In genomic region chr1:63135801-63136200, GRCh38 we compare ENCODE assay signal across 19 cellular contexts.
"Had no signal": no experiment of that assay in that cellular context is flagged by ENCODE, and none has a peak within 500 bp of the region (broad histone marks: within the 10 kb centered on the region; RNA-seq: fewer than 3 reads in every experiment).

No MANE protein-coding gene starts in this region.

- H3K27ac Mint-ChIP-seq: effector memory CD8-positive, alpha-beta T cell; naive thymus-derived CD8-positive, alpha-beta T cell; nephron progenitor cell; stimulated activated effector memory CD8-positive, alpha-beta T cell treated with anti-CD3 and anti-CD28 coated beads, Interleukin-12 subunit alpha, Interleukin-12 subunit beta, amount 100 ng/mL, for 72 hours had no signal

- H3K36me3 ChIP-seq: left lung, ovary, right lobe of liver, stomach, thyroid gland, vagina had no signal

- H3K9me3 ChIP-seq: left lung, ovary, right lobe of liver, stomach, thyroid gland, vagina had no signal

- H3K36me3 Mint-ChIP-seq: naive thymus-derived CD8-positive, alpha-beta T cell; stimulated activated effector memory CD8-positive, alpha-beta T cell treated with anti-CD3 and anti-CD28 coated beads, Interleukin-12 subunit alpha, Interleukin-12 subunit beta, amount 100 ng/mL, for 72 hours had no signal

- H3K27ac ChIP-seq: left lung, ovary, stomach, thyroid gland, vagina had no signal

- ATAC-seq: effector memory CD8-positive, alpha-beta T cell; left lung; naive thymus-derived CD8-positive, alpha-beta T cell; stimulated activated effector memory CD8-positive, alpha-beta T cell treated with anti-CD3 and anti-CD28 coated beads, Interleukin-12 subunit alpha, Interleukin-12 subunit beta, amount 100 ng/mL, for 72 hours had no signal

- H3K4me1 ChIP-seq: left lung, stomach, thyroid gland, vagina had no signal

- H3K27me3 ChIP-seq: ovary, right lobe of liver, stomach, thyroid gland, vagina had no signal

- DNase-seq: cerebellar nuclear complex; cortex of kidney; effector memory CD8-positive, alpha-beta T cell; left lung; mesendoderm; naive thymus-derived CD8-positive, alpha-beta T cell; nephron progenitor cell; occipital lobe; ovary; posterior cingulate gyrus; right lobe of liver; stimulated activated CD4-positive, alpha-beta T cell treated with anti-CD3 and anti-CD28 coated beads, Interleukin-1b, Interleukin-23, amount 100 ng/mL, for 48 hours; stimulated activated CD4-positive, alpha-beta T cell treated with anti-CD3 and anti-CD28 coated beads, Interleukin-4, amount 100 ng/mL, for 24 hours; stimulated activated naive CD4-positive, alpha-beta T cell treated with Interleukin-2 at 50 U/mL for 16 hours; stomach; thyroid gland; trophoblast cell had no signal

- H3K9me3 Mint-ChIP-seq: effector memory CD8-positive, alpha-beta T cell; nephron progenitor cell; stimulated activated effector memory CD8-positive, alpha-beta T cell treated with anti-CD3 and anti-CD28 coated beads, Interleukin-12 subunit alpha, Interleukin-12 subunit beta, amount 100 ng/mL, for 72 hours had no signal

- H3K4me3 ChIP-seq: left lung, ovary, stomach, thyroid gland, vagina had no signal

- H3K4me1 Mint-ChIP-seq: naive thymus-derived CD8-positive, alpha-beta T cell; stimulated activated effector memory CD8-positive, alpha-beta T cell treated with anti-CD3 and anti-CD28 coated beads, Interleukin-12 subunit alpha, Interleukin-12 subunit beta, amount 100 ng/mL, for 72 hours had no signal

- H3K4me3 Mint-ChIP-seq: effector memory CD8-positive, alpha-beta T cell; naive thymus-derived CD8-positive, alpha-beta T cell; nephron progenitor cell; stimulated activated effector memory CD8-positive, alpha-beta T cell treated with anti-CD3 and anti-CD28 coated beads, Interleukin-12 subunit alpha, Interleukin-12 subunit beta, amount 100 ng/mL, for 72 hours had no signal
